11 cellular contexts compared by ENCODE assay signal in the genomic region with DNA sequence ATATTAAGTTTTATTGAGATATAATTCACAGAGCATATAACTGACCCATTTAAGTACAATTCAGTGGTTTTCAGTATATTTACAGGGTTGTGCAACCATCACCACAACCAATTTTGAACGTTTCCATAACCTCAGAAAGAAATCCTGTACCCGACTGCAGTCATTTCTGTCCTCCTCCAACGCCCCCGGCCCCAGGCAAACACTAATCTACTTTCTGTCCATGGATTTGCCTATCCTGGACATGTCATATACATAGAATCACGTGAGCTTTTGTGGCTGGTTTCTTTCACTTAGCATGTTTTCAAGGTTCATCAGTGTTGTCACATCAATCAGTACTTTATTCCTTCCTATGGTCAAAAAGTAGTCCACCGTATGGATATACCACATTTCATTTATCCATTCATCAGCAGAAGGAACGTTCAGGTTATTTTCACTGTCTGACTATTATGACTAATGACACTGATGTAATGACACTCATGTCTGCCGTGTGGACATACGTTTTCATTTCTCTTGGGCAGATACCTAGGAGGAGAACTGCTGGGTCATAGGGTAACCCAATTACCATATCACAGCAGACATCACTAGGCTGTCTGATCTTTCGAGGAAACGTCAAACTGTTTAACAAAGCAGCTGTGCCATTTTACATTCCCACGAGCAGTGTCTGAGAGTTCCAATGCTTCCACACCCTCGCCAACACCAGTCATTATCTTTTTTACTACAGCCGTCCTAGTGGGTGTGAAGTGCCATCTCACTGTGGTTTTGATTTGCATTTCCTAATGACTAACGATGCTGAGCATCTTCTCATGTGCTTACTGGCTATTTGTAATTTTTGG. TPM values are rescaled to one million over a fixed set of nuclear protein-coding genes. Genes with fewer than 3 reads are reported as not detected.
DNase-seq lines count a peak whose midpoint lies in the region; ATAC-seq, FAIRE-seq and TF ChIP-seq lines count a peak whose summit lies in the region.
"Had no signal": no experiment of that assay in that cellular context is flagged by ENCODE, and none has a peak within 500 bp of the region (broad histone marks: within the 10 kb centered on the region; RNA-seq: fewer than 3 reads in every experiment).

No MANE protein-coding gene starts in this region.

- H3K18ac ChIP-seq in trophoblast cell (ENCODE audit: low read length): no peak overlapping the region

- H3K4me1 ChIP-seq in trophoblast cell (ENCODE audit: control insufficient read depth in 1 of 2, insufficient read depth in 2 of 2, low read length in 2 of 2): peaks cover 22 to 29% of the 10 kb centered on the region in 2 experiments

- H3K23ac ChIP-seq in trophoblast cell (ENCODE audit: low read length): no peak overlapping the region

- peaks cover 25 to 29% of the 10 kb centered on the region in 2 experiments for H3K36me3 ChIP-seq in trophoblast cell (ENCODE audit: control insufficient read depth in 1 of 2, insufficient read depth in 2 of 2, low read length in 2 of 2)

- no peaks in the 10 kb centered on the region for H3K36me3 Mint-ChIP-seq in activated T-cell treated with anti-CD3 and anti-CD28 coated beads, Interleukin-2, amount 50 U/mL, for 72 hours (ENCODE audit: insufficient read depth in 2 of 2)
- H3K36me3 Mint-ChIP-seq: naive B cell had no signal

- H3K79me1 ChIP-seq in trophoblast cell (ENCODE audit: low read length): no peaks in the 10 kb centered on the region

- H4K12ac ChIP-seq in trophoblast cell (ENCODE audit: low read depth, low read length): no peak overlapping the region

- H2BK12ac ChIP-seq in trophoblast cell (ENCODE audit: low read length): no peak overlapping the region

- no CpG with 5 or more reads among the region's 15 CpGs for WGBS in trophoblast cell (ENCODE audit: extremely low coverage, insufficient coverage, insufficient read length)

- no peaks in the 10 kb centered on the region for H3K27me3 ChIP-seq in trophoblast cell (ENCODE audit: insufficient read depth, low read length)

- H3K4me3 Mint-ChIP-seq in activated T-cell treated with anti-CD3 and anti-CD28 coated beads, Interleukin-2, amount 50 U/mL, for 72 hours: peak overlapping the region; percentile 13 to 48
- H3K4me3 Mint-ChIP-seq: naive B cell had no signal

- peak overlapping the region; percentile 55 for H3K27ac Mint-ChIP-seq in activated T-cell treated with anti-CD3 and anti-CD28 coated beads, Interleukin-2, amount 50 U/mL, for 72 hours

- no peaks in the 10 kb centered on the region for H3K79me2 ChIP-seq in trophoblast cell (ENCODE audit: control insufficient read depth, insufficient read depth, low read length, poor library complexity)

- TF ChIP-seq CTCF in D721Med (IDR thresholded peaks at IDR 0.05; ENCODE audit: insufficient read depth, missing control alignments): no peak
- no peak for TF ChIP-seq CTCF in foreskin fibroblast (IDR thresholded peaks at IDR 0.05; ENCODE audit: low read depth, low read length)

- H4K91ac ChIP-seq in trophoblast cell (ENCODE audit: low read depth, low read length): no peak overlapping the region

- H3K9me3 ChIP-seq in trophoblast cell (ENCODE audit: insufficient read depth, low read depth, low read length): no peaks in the 10 kb centered on the region

- no peak overlapping the region for H3K27ac ChIP-seq in trophoblast cell (ENCODE audit: low read depth, low read length)

- H2AFZ ChIP-seq in trophoblast cell (ENCODE audit: insufficient read depth, low read length, poor library complexity): no peak overlapping the region

- H2BK120ac ChIP-seq in trophoblast cell (ENCODE audit: insufficient read depth, low read length, poor library complexity): no peak overlapping the region

- no peak overlapping the region for H3K4me3 ChIP-seq in trophoblast cell (ENCODE audit: low read depth, low read length)
- H3K4me3 ChIP-seq in foreskin fibroblast (ENCODE audit: low read depth in 1 of 2, low read length in 2 of 2): no peak overlapping the region

- no peak overlapping the region for H3K9ac ChIP-seq in trophoblast cell (ENCODE audit: low read length)

- H3K14ac ChIP-seq in trophoblast cell (ENCODE audit: low read length): no peak overlapping the region

- ATAC-seq in activated T-cell treated with anti-CD3 and anti-CD28 coated beads, Interleukin-2, amount 50 U/mL, for 72 hours (replicated peaks in 1 of 2): peak; percentile 55 to 74

- peak; percentile 38 for FAIRE-seq in D721Med (lab: Jason Lieb, UNC)

- H2AK5ac ChIP-seq in trophoblast cell (ENCODE audit: low read length): no peak overlapping the region

- H3K4me2 ChIP-seq in trophoblast cell (ENCODE audit: low read length): no peak overlapping the region

- H3K9me3 Mint-ChIP-seq in activated T-cell treated with anti-CD3 and anti-CD28 coated beads, Interleukin-2, amount 50 U/mL, for 72 hours: no peaks in the 10 kb centered on the region
- H3K9me3 Mint-ChIP-seq: naive B cell had no signal

- no peak overlapping the region for H2BK5ac ChIP-seq in trophoblast cell (ENCODE audit: low read depth, low read length, poor library complexity)

- DNase-seq in D721Med (ENCODE audit: insufficient read length, low spot score): no peak
- DNase-seq in NAMALWA (ENCODE audit: low spot score): peak; percentile 23
- peak; percentile 60 to 63 for DNase-seq in activated T-cell treated with anti-CD3 and anti-CD28 coated beads, Interleukin-2, amount 50 U/mL, for 72 hours
- DNase-seq in trophoblast cell: peak; percentile 78 to 81
- no peak for DNase-seq in RPMI8226
- no peak for DNase-seq in GM19238 (ENCODE audit: insufficient read length, low spot score)
- DNase-seq in foreskin fibroblast: no peak
- no peak for DNase-seq in cortex of kidney (lab: John Stamatoyannopoulos, UW)
- DNase-seq: amniotic stem cell, DMS 273 treated with DMSO at 0.1 percent for 48 hours, naive B cell had no signal

- no peak overlapping the region for H4K8ac ChIP-seq in trophoblast cell (ENCODE audit: low read depth, low read length)

- H3K4me1 Mint-ChIP-seq in activated T-cell treated with anti-CD3 and anti-CD28 coated beads, Interleukin-2, amount 50 U/mL, for 72 hours (ENCODE audit: low read depth): peaks cover 43% of the 10 kb centered on the region

- H3K4ac ChIP-seq in trophoblast cell (ENCODE audit: low read depth, low read length): no peak overlapping the region

- H3K27me3 Mint-ChIP-seq in activated T-cell treated with anti-CD3 and anti-CD28 coated beads, Interleukin-2, amount 50 U/mL, for 72 hours (ENCODE audit: low read depth): no peaks in the 10 kb centered on the region
- H3K27me3 Mint-ChIP-seq: naive B cell had no signal

RNA-seq across cellular contexts. Expression of a gene that starts 30.8 kb away (rescaled TPM):
- 100 to 1,000 TPM; 150 to 166 TPM for total RNA-seq in activated T-cell treated with anti-CD3 and anti-CD28 coated beads, Interleukin-2, amount 50 U/mL, for 72 hours
- 76.0 and 77.4 TPM in 2 replicates for polyA plus RNA-seq in trophoblast cell (2013)

RNA-seq across cellular contexts. Expression of a gene that starts 30.9 kb away (rescaled TPM):
- 10 to 100 TPM in 1 of 2 donors, 1 to 10 TPM in 1; 8.4 to 14.0 TPM for total RNA-seq in activated T-cell treated with anti-CD3 and anti-CD28 coated beads, Interleukin-2, amount 50 U/mL, for 72 hours
- polyA plus RNA-seq in trophoblast cell (2013): 2.4 and 2.5 TPM in 2 replicates

Comparison
In these comparisons a context has a peak if more than half of its experiments do, and no peak if none do; other contexts are left out.
1. DNase-seq: peak in NAMALWA (single experiment), activated T-cell treated with anti-CD3 and anti-CD28 coated beads, Interleukin-2, amount 50 U/mL, for 72 hours (2 of 2) and trophoblast cell (2 of 2); none in D721Med (single experiment), RPMI8226 (single experiment), GM19238 (single experiment), foreskin fibroblast (0 of 2) and cortex of kidney (single experiment).